In the genomic region with DNA sequence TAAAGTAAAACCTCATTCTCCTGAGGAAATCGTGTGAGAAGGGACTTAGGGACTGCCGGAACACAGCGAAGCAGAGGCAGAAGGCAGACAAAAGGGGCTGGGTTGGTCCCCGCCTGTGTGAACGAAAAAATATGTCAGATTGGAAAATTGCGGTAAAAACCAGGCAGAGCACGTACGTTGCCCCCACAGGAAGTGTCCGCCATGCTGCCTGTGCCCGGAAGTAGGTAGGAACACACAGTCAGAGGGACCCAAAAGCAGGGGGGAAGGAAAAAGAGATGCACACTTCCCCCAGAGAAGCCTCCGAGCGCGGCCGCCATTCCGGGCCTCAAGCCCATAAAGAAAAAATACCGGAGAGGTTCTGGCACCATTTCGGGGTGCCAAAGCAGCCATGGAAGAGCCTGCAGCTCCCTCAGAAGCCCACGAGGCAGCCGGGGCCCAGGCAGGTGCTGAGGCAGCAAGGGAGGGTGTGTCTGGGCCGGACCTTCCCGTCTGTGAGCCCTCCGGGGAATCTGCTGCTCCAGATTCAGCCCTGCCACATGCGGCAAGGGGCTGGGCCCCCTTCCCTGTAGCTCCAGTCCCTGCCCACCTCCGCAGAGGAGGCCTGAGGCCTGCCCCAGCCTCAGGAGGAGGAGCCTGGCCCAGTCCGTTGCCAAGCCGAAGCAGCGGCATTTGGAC, we compare ENCODE assay signal across 1 cellular context.
A peak's percentile ranks its signal among the peaks of the same experiment; 100 is the strongest.
TF ChIP-seq lines count a peak whose summit lies in the region.

Gene MKRN3 (plus strand): TSS at position 280 of the 675 bp plus-strand sequence. CDS start 109 bp downstream, at position 389.

TF ChIP-seq in K562, 482 proteins besides CTCF, POLR2A, EP300 and RAD21 (continued from another document and continues in another):
- no peak for TF ChIP-seq ZNF280A (IDR thresholded peaks at IDR 0.05; ENCODE audit: low read depth, partially characterized antibody)
- no peak for TF ChIP-seq ZNF77 (CRISPR knock-in tag; IDR thresholded peaks at IDR 0.05)
- no peak for TF ChIP-seq ZSCAN32 (CRISPR knock-in tag; IDR thresholded peaks at IDR 0.05)
- no peak for TF ChIP-seq ZNF444 (CRISPR knock-in tag; IDR thresholded peaks at IDR 0.05)
- no peak for TF ChIP-seq CHD4 (IDR thresholded peaks at IDR 0.05; ENCODE audit: insufficient read depth, insufficient replicate concordance, low read depth, low read length, poor library complexity, severe bottlenecking)
- peak; percentile 80 to 83 for TF ChIP-seq SIX5 (IDR thresholded peaks at IDR 0.05; ENCODE audit: borderline replicate concordance in 1 of 2, insufficient read depth in 1 of 2, low read depth in 1 of 2, low read length in 2 of 2)
- TF ChIP-seq, protein P1, sequence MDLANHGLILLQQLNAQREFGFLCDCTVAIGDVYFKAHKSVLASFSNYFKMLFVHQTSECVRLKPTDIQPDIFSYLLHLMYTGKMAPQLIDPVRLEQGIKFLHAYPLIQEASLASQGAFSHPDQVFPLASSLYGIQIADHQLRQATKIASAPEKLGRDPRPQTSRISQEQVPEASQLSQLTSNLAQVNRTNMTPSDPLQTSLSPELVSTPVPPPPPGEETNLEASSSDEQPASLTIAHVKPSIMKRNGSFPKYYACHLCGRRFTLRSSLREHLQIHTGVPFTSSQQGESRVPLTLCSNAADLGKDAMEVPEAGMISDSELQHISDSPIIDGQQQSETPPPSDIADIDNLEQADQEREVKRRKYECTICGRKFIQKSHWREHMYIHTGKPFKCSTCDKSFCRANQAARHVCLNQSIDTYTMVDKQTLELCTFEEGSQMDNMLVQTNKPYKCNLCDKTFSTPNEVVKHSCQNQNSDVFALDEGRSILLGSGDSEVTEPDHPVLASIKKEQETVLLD (IDR thresholded peaks at IDR 0.05) = peak; percentile 30; the same call in 1 of the 2 replicates
- TF ChIP-seq ELF4 (CRISPR knock-in tag; IDR thresholded peaks at IDR 0.05) = peak; percentile 94
- TF ChIP-seq TAL1 (IDR thresholded peaks at IDR 0.05) = no peak
- TF ChIP-seq, protein P2, sequence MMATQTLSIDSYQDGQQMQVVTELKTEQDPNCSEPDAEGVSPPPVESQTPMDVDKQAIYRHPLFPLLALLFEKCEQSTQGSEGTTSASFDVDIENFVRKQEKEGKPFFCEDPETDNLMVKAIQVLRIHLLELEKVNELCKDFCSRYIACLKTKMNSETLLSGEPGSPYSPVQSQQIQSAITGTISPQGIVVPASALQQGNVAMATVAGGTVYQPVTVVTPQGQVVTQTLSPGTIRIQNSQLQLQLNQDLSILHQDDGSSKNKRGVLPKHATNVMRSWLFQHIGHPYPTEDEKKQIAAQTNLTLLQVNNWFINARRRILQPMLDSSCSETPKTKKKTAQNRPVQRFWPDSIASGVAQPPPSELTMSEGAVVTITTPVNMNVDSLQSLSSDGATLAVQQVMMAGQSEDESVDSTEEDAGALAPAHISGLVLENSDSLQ (IDR thresholded peaks at IDR 0.05) = peak; percentile 80
- TF ChIP-seq CHD2 (IDR thresholded peaks at IDR 0.05; ENCODE audit: low read depth, low read length) = peak; percentile 36; the same call in 1 of the 2 replicates
- TF ChIP-seq CREB1 (IDR thresholded peaks at IDR 0.05) = 0 out of 2 replicates have a peak, but pooled peaks have one; percentile 25
- peak; percentile 58 for TF ChIP-seq CREB1 (CRISPR knock-in tag; IDR thresholded peaks at IDR 0.05)
- TF ChIP-seq NFATC3 (IDR thresholded peaks at IDR 0.05) = peak; percentile 84
- TF ChIP-seq, protein P3, sequence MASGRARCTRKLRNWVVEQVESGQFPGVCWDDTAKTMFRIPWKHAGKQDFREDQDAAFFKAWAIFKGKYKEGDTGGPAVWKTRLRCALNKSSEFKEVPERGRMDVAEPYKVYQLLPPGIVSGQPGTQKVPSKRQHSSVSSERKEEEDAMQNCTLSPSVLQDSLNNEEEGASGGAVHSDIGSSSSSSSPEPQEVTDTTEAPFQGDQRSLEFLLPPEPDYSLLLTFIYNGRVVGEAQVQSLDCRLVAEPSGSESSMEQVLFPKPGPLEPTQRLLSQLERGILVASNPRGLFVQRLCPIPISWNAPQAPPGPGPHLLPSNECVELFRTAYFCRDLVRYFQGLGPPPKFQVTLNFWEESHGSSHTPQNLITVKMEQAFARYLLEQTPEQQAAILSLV (tag; IDR thresholded peaks at IDR 0.05) = no peak
- 0 out of 2 replicates have a peak, but pooled peaks have one; percentile 7 for TF ChIP-seq NR2F6 (CRISPR knock-in tag; IDR thresholded peaks at IDR 0.05)
- TF ChIP-seq SPI1 (IDR thresholded peaks at IDR 0.05; ENCODE audit: borderline replicate concordance, low read depth, low read length) = 0 out of 2 replicates have a peak, but pooled peaks have one; percentile 38
- peak; percentile 95; the same call in 1 of the 2 replicates for TF ChIP-seq RB1 (IDR thresholded peaks at IDR 0.05; ENCODE audit: low read depth)
- TF ChIP-seq, protein P4, sequence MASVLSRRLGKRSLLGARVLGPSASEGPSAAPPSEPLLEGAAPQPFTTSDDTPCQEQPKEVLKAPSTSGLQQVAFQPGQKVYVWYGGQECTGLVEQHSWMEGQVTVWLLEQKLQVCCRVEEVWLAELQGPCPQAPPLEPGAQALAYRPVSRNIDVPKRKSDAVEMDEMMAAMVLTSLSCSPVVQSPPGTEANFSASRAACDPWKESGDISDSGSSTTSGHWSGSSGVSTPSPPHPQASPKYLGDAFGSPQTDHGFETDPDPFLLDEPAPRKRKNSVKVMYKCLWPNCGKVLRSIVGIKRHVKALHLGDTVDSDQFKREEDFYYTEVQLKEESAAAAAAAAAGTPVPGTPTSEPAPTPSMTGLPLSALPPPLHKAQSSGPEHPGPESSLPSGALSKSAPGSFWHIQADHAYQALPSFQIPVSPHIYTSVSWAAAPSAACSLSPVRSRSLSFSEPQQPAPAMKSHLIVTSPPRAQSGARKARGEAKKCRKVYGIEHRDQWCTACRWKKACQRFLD (CRISPR knock-in tag; IDR thresholded peaks at IDR 0.05) = 0 out of 2 replicates have a peak, but pooled peaks have one; percentile 70
- peak; percentile 81 for TF ChIP-seq ATF7 (IDR thresholded peaks at IDR 0.05)
- no peak for TF ChIP-seq BCL6 (CRISPR knock-in tag; IDR thresholded peaks at IDR 0.05)
- TF ChIP-seq MAX (CRISPR knock-in tag; IDR thresholded peaks at IDR 0.05) = peak; percentile 71
- TF ChIP-seq HIVEP1 (CRISPR knock-in tag; IDR thresholded peaks at IDR 0.05) = 0 out of 2 replicates have a peak, but pooled peaks have one; percentile 48
- TF ChIP-seq NR4A1 (CRISPR knock-in tag; IDR thresholded peaks at IDR 0.05) = no peak
- TF ChIP-seq NR4A1 (tag; IDR thresholded peaks at IDR 0.05) = no peak
- no peak for TF ChIP-seq DPF2 (IDR thresholded peaks at IDR 0.05)
- peak; percentile 84 for TF ChIP-seq ZNF24 (IDR thresholded peaks at IDR 0.05)
- TF ChIP-seq SP1 (CRISPR knock-in tag; IDR thresholded peaks at IDR 0.05) = peak; percentile 55
- 0 out of 2 replicates have a peak, but pooled peaks have one; percentile 20 for TF ChIP-seq ZNF41 (CRISPR knock-in tag; conservative IDR thresholded peaks at IDR 0.05)
- peak; percentile 97 for TF ChIP-seq E2F8 (IDR thresholded peaks at IDR 0.05; ENCODE audit: low read depth, partially characterized antibody)
- peak; percentile 68 for TF ChIP-seq MYC (IDR thresholded peaks at IDR 0.05; ENCODE audit: low read depth, low read length)
- TF ChIP-seq MYC (CRISPR knock-in tag; IDR thresholded peaks at IDR 0.05; ENCODE audit: borderline replicate concordance, low read depth) = peak; percentile 85; the same call in 1 of the 2 replicates
- TF ChIP-seq ZSCAN29 (IDR thresholded peaks at IDR 0.05) = peak; percentile 19; the same call in 1 of the 2 replicates
- peak; percentile 92 for TF ChIP-seq NEUROD1 (IDR thresholded peaks at IDR 0.05; ENCODE audit: borderline replicate concordance, low read depth, low read length, partially characterized antibody)
- TF ChIP-seq, protein P5, sequence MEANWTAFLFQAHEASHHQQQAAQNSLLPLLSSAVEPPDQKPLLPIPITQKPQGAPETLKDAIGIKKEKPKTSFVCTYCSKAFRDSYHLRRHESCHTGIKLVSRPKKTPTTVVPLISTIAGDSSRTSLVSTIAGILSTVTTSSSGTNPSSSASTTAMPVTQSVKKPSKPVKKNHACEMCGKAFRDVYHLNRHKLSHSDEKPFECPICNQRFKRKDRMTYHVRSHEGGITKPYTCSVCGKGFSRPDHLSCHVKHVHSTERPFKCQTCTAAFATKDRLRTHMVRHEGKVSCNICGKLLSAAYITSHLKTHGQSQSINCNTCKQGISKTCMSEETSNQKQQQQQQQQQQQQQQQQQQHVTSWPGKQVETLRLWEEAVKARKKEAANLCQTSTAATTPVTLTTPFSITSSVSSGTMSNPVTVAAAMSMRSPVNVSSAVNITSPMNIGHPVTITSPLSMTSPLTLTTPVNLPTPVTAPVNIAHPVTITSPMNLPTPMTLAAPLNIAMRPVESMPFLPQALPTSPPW (CRISPR knock-in tag; IDR thresholded peaks at IDR 0.05) = peak; percentile 54; the same call in 1 of the 2 replicates
- peak; percentile 26; the same call in 1 of the 2 replicates for TF ChIP-seq SRSF3 (IDR thresholded peaks at IDR 0.05; ENCODE audit: insufficient read depth, low read length)
- TF ChIP-seq, protein P6, sequence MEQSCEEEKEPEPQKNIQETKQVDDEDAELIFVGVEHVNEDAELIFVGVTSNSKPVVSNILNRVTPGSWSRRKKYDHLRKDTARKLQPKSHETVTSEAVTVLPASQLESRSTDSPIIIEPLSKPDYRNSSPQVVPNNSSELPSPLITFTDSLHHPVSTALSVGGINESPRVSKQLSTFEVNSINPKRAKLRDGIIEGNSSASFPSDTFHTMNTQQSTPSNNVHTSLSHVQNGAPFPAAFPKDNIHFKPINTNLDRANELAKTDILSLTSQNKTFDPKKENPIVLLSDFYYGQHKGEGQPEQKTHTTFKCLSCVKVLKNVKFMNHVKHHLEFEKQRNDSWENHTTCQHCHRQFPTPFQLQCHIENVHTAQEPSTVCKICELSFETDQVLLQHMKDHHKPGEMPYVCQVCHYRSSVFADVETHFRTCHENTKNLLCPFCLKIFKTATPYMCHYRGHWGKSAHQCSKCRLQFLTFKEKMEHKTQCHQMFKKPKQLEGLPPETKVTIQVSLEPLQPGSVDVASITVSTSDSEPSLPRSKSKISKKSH (CRISPR knock-in tag; IDR thresholded peaks at IDR 0.05) = no peak
- TF ChIP-seq SIN3B (IDR thresholded peaks at IDR 0.05; ENCODE audit: low read depth) = peak; percentile 85
- peak; percentile 100 for TF ChIP-seq GABPB1 (CRISPR knock-in tag; IDR thresholded peaks at IDR 0.05)
- TF ChIP-seq ZNF639 (CRISPR knock-in tag; conservative IDR thresholded peaks at IDR 0.05 in 1 of 2, IDR thresholded peaks at IDR 0.05 in 1 of 2) = peak in 1 of 2 experiments; percentile 56; a peak in 2 of 4 replicates
- TF ChIP-seq ARID1B (IDR thresholded peaks at IDR 0.05) = peak; percentile 29; the same call in 1 of the 2 replicates
- TF ChIP-seq E2F1 (CRISPR knock-in tag; IDR thresholded peaks at IDR 0.05) = no peak
- TF ChIP-seq TAF7 (tag; IDR thresholded peaks at IDR 0.05) = peak; percentile 80
- no peak for TF ChIP-seq ARID2 (IDR thresholded peaks at IDR 0.05)
- TF ChIP-seq MECOM (CRISPR knock-in tag; IDR thresholded peaks at IDR 0.05) = 0 out of 2 replicates have a peak, but pooled peaks have one; percentile 34
- no peak for TF ChIP-seq ZNF347 (CRISPR knock-in tag; IDR thresholded peaks at IDR 0.05; ENCODE audit: low read depth)
- TF ChIP-seq ARNT (IDR thresholded peaks at IDR 0.05) = peak in 1 of 2 experiments; percentile 81; a peak in 2 of 4 replicates
- peak; percentile 73; the same call in 1 of the 2 replicates for TF ChIP-seq HEY1 (CRISPR knock-in tag; IDR thresholded peaks at IDR 0.05; ENCODE audit: borderline replicate concordance)
- TF ChIP-seq CCAR2 (IDR thresholded peaks at IDR 0.05; ENCODE audit: low read depth, low read length) = 0 out of 2 replicates have a peak, but pooled peaks have one; percentile 71
